14 cellular contexts compared by ENCODE assay signal in genomic region chr1:230090194-230090711, GRCh38. TPM values are rescaled to one million over a fixed set of nuclear protein-coding genes. Genes with fewer than 3 reads are reported as not detected.
DNase-seq lines count a peak whose midpoint lies in the region; ATAC-seq, FAIRE-seq and TF ChIP-seq lines count a peak whose summit lies in the region.
"Had no signal": no experiment of that assay in that cellular context is flagged by ENCODE, and none has a peak within 500 bp of the region (broad histone marks: within the 10 kb centered on the region; RNA-seq: fewer than 3 reads in every experiment).

No MANE protein-coding gene starts in this region.

- FAIRE-seq in K562 (lab: Jason Lieb, UNC), result no peak
- peak; percentile 70 for FAIRE-seq in HepG2 (lab: Jason Lieb, UNC)
- no peak for FAIRE-seq in small intestine (lab: Jason Lieb, UNC)

- CTCF ChIA-PET in K562 (lab: Yijun Ruan, JAX; ENCODE audit: low intra/inter-chr PET ratio), result no interaction called here
- CTCF ChIA-PET in HepG2 (lab: Yijun Ruan, JAX; ENCODE audit: low intra/inter-chr PET ratio, low total read pairs), result no interaction called here

- H3K27me3 ChIP-seq in K562 (ENCODE audit: control insufficient read depth in 2 of 2, insufficient read depth in 2 of 2, low read length in 2 of 2), result no peaks in the 10 kb centered on the region
- no peaks in the 10 kb centered on the region for H3K27me3 ChIP-seq in HepG2 (ENCODE audit: control insufficient read depth in 1 of 2, insufficient read depth in 2 of 2, low read length in 2 of 2)
- no peaks in the 10 kb centered on the region for H3K27me3 ChIP-seq in MM.1S (replicated peaks; ENCODE audit: insufficient read depth, low read length)
- H3K27me3 ChIP-seq in small intestine (ENCODE audit: control insufficient read depth in 2 of 2, insufficient read depth in 2 of 2, low read length in 2 of 2), result no peaks in the 10 kb centered on the region
- H3K27me3 ChIP-seq: suprapubic skin had no signal

- no peak for DNase-seq in stimulated activated naive CD8-positive, alpha-beta T cell treated with anti-CD3 and anti-CD28 coated beads, Interleukin-15, amount 100 ng/mL, for 72 hours
- DNase-seq in K562 (ENCODE audit: extremely low read depth in 1 of 4, low spot score in 3 of 4), result no peak
- DNase-seq in HepG2 (ENCODE audit: low spot score), result peak; percentile 53
- no peak for DNase-seq in GF-D8 (lab: John Stamatoyannopoulos, UW)
- no peak for DNase-seq in MM.1S
- DNase-seq in small intestine, result no peak
- DNase-seq: ACHN; activated CD4-positive, alpha-beta T cell treated with anti-CD3 and anti-CD28 coated beads, Interleukin-2, amount 50 U/mL, for 48 hours; activated naive CD4-positive, alpha-beta T cell treated with anti-CD3 and anti-CD28 coated beads, Interleukin-2, amount 50 U/mL, for 16 hours; NCI-H1092 treated with DMSO at 0.1 percent for 48 hours; NCI-H524 had no signal

- H3K4me1 Mint-ChIP-seq in stimulated activated naive CD8-positive, alpha-beta T cell treated with anti-CD3 and anti-CD28 coated beads, Interleukin-15, Interleukin-2, amounts not matched to agents 100 ng/mL and 50 ng/mL, for 24 hours (ENCODE audit: low read depth), result peaks cover 47% of the 10 kb centered on the region
- peaks cover 62% of the 10 kb centered on the region for H3K4me1 Mint-ChIP-seq in stimulated activated naive CD8-positive, alpha-beta T cell treated with anti-CD3 and anti-CD28 coated beads, Interleukin-15, amount 100 ng/mL, for 72 hours

- TF ChIP-seq EP300 in K562 (IDR thresholded peaks at IDR 0.05; ENCODE audit: low read length), result no peak
- peak in 1 of 2 experiments; percentile 56; a peak in 1 of 4 replicates for TF ChIP-seq EP300 in HepG2 (IDR thresholded peaks at IDR 0.05; ENCODE audit: low read depth in 2 of 2, low read length in 2 of 2)
- no peak for TF ChIP-seq EP300 in HepG2 (CRISPR knock-in tag; IDR thresholded peaks at IDR 0.05; ENCODE audit: borderline replicate concordance)

- TF ChIP-seq POLR2A in K562 (conservative IDR thresholded peaks at IDR 0.05), result no peak
- no peak for TF ChIP-seq POLR2A in HepG2 (IDR thresholded peaks at IDR 0.05; ENCODE audit: insufficient read depth in 1 of 2, low read depth in 2 of 2, low read length in 2 of 2)

- H2AFZ ChIP-seq in K562 (ENCODE audit: low read depth, low read length), result no peak overlapping the region
- no peak overlapping the region for H2AFZ ChIP-seq in HepG2 (ENCODE audit: low read length)
- no peak overlapping the region for H2AFZ ChIP-seq in MM.1S (ENCODE audit: low read length)

- peaks cover 52% of the 10 kb centered on the region for H3K36me3 Mint-ChIP-seq in stimulated activated naive CD8-positive, alpha-beta T cell treated with anti-CD3 and anti-CD28 coated beads, Interleukin-15, Interleukin-2, amounts not matched to agents 100 ng/mL and 50 ng/mL, for 24 hours (ENCODE audit: low read depth)

- H4K20me1 ChIP-seq in K562 (replicated peaks; ENCODE audit: control insufficient read depth, insufficient read depth, low read length) (peaks cover 31% of the 10 kb centered on the region), HepG2 (ENCODE audit: insufficient read depth, low read length) (peaks cover 5% of the 10 kb centered on the region), MM.1S (ENCODE audit: insufficient read depth, low read length) (no peaks in the 10 kb centered on the region)

- no peaks in the 10 kb centered on the region for H3K9me2 ChIP-seq in MM.1S (replicated peaks; ENCODE audit: insufficient read depth, low read length)

- BruUV-seq in K562 (replicated peaks; lab: Mats Ljungman, UMichigan) (no TSS peak), HepG2 (replicated peaks; lab: Mats Ljungman, UMichigan) (no TSS peak)

- no peaks in the 10 kb centered on the region for H3K9me1 ChIP-seq in K562 (ENCODE audit: control insufficient read depth, insufficient read depth, low read length)

- H3K27ac Mint-ChIP-seq in stimulated activated naive CD8-positive, alpha-beta T cell treated with anti-CD3 and anti-CD28 coated beads, Interleukin-15, Interleukin-2, amounts not matched to agents 100 ng/mL and 50 ng/mL, for 24 hours, result peak overlapping the region; percentile 31
- H3K27ac Mint-ChIP-seq in stimulated activated naive CD8-positive, alpha-beta T cell treated with anti-CD3 and anti-CD28 coated beads, Interleukin-15, amount 100 ng/mL, for 72 hours, result no peak overlapping the region

- H3K36me3 ChIP-seq in K562 (ENCODE audit: control insufficient read depth, insufficient read depth, low read length), result peaks cover 38% of the 10 kb centered on the region
- peaks cover 3 to 6% of the 10 kb centered on the region in 2 experiments; a peak in 2 of 5 replicates for H3K36me3 ChIP-seq in HepG2 (replicated peaks in 1 of 2; ENCODE audit: control insufficient read depth in 1 of 2, insufficient read depth in 2 of 2, low read length in 2 of 2)
- no peaks in the 10 kb centered on the region for H3K36me3 ChIP-seq in MM.1S (replicated peaks; ENCODE audit: insufficient read depth, low read length)
- H3K36me3 ChIP-seq in small intestine (ENCODE audit: control insufficient read depth in 2 of 2, insufficient read depth in 2 of 2, low read length in 2 of 2), result no peaks in the 10 kb centered on the region
- H3K36me3 ChIP-seq: suprapubic skin had no signal

- no peaks in the 10 kb centered on the region for H3F3A ChIP-seq in MM.1S (ENCODE audit: insufficient read depth, low read length)

- intact Hi-C loops in K562 (cut with micrococcal nuclease) (no loop called here), HepG2 (cut with micrococcal nuclease; ENCODE audit: unreplicated experiment) (loop anchor here (1.0 kb wide), 1 partner anchor 14 kb away; no protein-coding TSS in a partner anchor)

- H3K4me1 ChIP-seq in K562 (replicated peaks in 1 of 2; ENCODE audit: control insufficient read depth in 2 of 2, insufficient read depth in 2 of 2, low read length in 2 of 2), result peaks cover 20 to 31% of the 10 kb centered on the region in 2 experiments
- peaks cover 16% of the 10 kb centered on the region for H3K4me1 ChIP-seq in HepG2 (ENCODE audit: insufficient read depth, low read length)
- peaks cover 2% of the 10 kb centered on the region; the same call in 1 of the 2 replicates for H3K4me1 ChIP-seq in MM.1S (ENCODE audit: low read length)
- H3K4me1 ChIP-seq in small intestine (ENCODE audit: control insufficient read depth in 2 of 2, insufficient read depth in 1 of 2, low read depth in 1 of 2, low read length in 1 of 2), result no peaks in the 10 kb centered on the region

- H3K27me3 Mint-ChIP-seq in stimulated activated naive CD8-positive, alpha-beta T cell treated with anti-CD3 and anti-CD28 coated beads, Interleukin-15, Interleukin-2, amounts not matched to agents 100 ng/mL and 50 ng/mL, for 24 hours, result no peaks in the 10 kb centered on the region
- no peaks in the 10 kb centered on the region for H3K27me3 Mint-ChIP-seq in stimulated activated naive CD8-positive, alpha-beta T cell treated with anti-CD3 and anti-CD28 coated beads, Interleukin-15, amount 100 ng/mL, for 72 hours

- 53% methylated on average over 6 of the region's 6 CpGs for WGBS in K562 (ENCODE audit: insufficient coverage, low coverage, missing lambda C conversion rate)
- WGBS in HepG2 (ENCODE audit: low lambda C conversion rate), result 30% methylated on average over 6 of the region's 6 CpGs
- WGBS in small intestine, 3 donors, result 67 to 71% (median 68%) methylated on average over 6 of the region's 6 CpGs

- H3K27ac ChIP-seq in K562 (ENCODE audit: extremely low read depth, low read depth, low read length) (no peak overlapping the region), HepG2 (ENCODE audit: extremely low read length, insufficient read depth, low read length) (no peak overlapping the region), MM.1S (ENCODE audit: low read length) (no peak overlapping the region), small intestine (ENCODE audit: low read depth in 1 of 2, low read length in 1 of 2) (no peak overlapping the region)
- H3K27ac ChIP-seq: suprapubic skin had no signal

- H3K4me2 ChIP-seq in K562 (ENCODE audit: insufficient read depth, low read length) (no peak overlapping the region), HepG2 (ENCODE audit: low read depth, low read length) (peak overlapping the region; percentile 28; the same call in 1 of the 2 replicates), MM.1S (ENCODE audit: low read depth, low read length) (no peak overlapping the region)

- H3K9ac ChIP-seq in K562 (ENCODE audit: insufficient read depth in 1 of 2, low read depth in 2 of 2, low read length in 2 of 2) (no peak overlapping the region), HepG2 (ENCODE audit: insufficient read depth, low read depth, low read length) (no peak overlapping the region), MM.1S (ENCODE audit: low read length) (no peak overlapping the region)

- ATAC-seq in stimulated activated naive CD8-positive, alpha-beta T cell treated with anti-CD3 and anti-CD28 coated beads, Interleukin-15, amount 100 ng/mL, for 72 hours, result no peak
- ATAC-seq in K562 (no peak), HepG2 (peak; percentile 70), GM19467 (IDR thresholded peaks at IDR 0.05; ENCODE audit: unreplicated experiment) (no peak)

- H3K4me3 ChIP-seq in K562 (no peak overlapping the region), HepG2 (replicated peaks in 1 of 3; ENCODE audit: insufficient read depth in 1 of 3, low read depth in 2 of 3, low read length in 3 of 3) (no peak overlapping the region), MM.1S (ENCODE audit: low read length) (no peak overlapping the region), small intestine (ENCODE audit: low read depth in 1 of 2, low read length in 2 of 2) (no peak overlapping the region)
- H3K4me3 ChIP-seq: suprapubic skin had no signal

- TF ChIP-seq RAD21 in K562 (CRISPR knock-in tag; conservative IDR thresholded peaks at IDR 0.05 in 1 of 2, IDR thresholded peaks at IDR 0.05 in 1 of 2) (no peak), HepG2 (CRISPR knock-in tag; IDR thresholded peaks at IDR 0.05) (no peak)

- POLR2A ChIA-PET in K562 (lab: Yijun Ruan, JAX) (interaction anchor here (0.6 to 0.9 kb wide), 3 partner anchors 9 to 553 kb away, joined by 3 to 4 read pairs (median 3); no protein-coding TSS in a partner anchor), HepG2 (lab: Yijun Ruan, JAX) (interaction anchor here (0.7 to 1.9 kb wide), 4 partner anchors 14 to 69 kb away, joined by 3 to 13 read pairs (median 4); no protein-coding TSS in a partner anchor)

- H3K9me3 Mint-ChIP-seq in stimulated activated naive CD8-positive, alpha-beta T cell treated with anti-CD3 and anti-CD28 coated beads, Interleukin-15, Interleukin-2, amounts not matched to agents 100 ng/mL and 50 ng/mL, for 24 hours, result no peaks in the 10 kb centered on the region
- no peaks in the 10 kb centered on the region for H3K9me3 Mint-ChIP-seq in stimulated activated naive CD8-positive, alpha-beta T cell treated with anti-CD3 and anti-CD28 coated beads, Interleukin-15, amount 100 ng/mL, for 72 hours

- H3K4me3 Mint-ChIP-seq in stimulated activated naive CD8-positive, alpha-beta T cell treated with anti-CD3 and anti-CD28 coated beads, Interleukin-15, Interleukin-2, amounts not matched to agents 100 ng/mL and 50 ng/mL, for 24 hours, result no peak overlapping the region
- no peak overlapping the region for H3K4me3 Mint-ChIP-seq in stimulated activated naive CD8-positive, alpha-beta T cell treated with anti-CD3 and anti-CD28 coated beads, Interleukin-15, amount 100 ng/mL, for 72 hours

- in situ Hi-C loops in K562 (cut with MboI), result no loop called here
- in situ Hi-C loops in HepG2 (cut with HindIII; ENCODE audit: extremely low pct_ligation_motif_present, low pct_unique_long_range_greater_than_20kb), result no loop called here

- H3K79me2 ChIP-seq in K562 (ENCODE audit: control insufficient read depth, insufficient read depth, low read length), result peaks cover 90% of the 10 kb centered on the region
- peaks cover 47% of the 10 kb centered on the region for H3K79me2 ChIP-seq in HepG2 (ENCODE audit: insufficient read depth, low read length)
- peaks cover 96% of the 10 kb centered on the region for H3K79me2 ChIP-seq in MM.1S (ENCODE audit: low read length)

- TF ChIP-seq CTCF in K562 (IDR thresholded peaks at IDR 0.05 in 2 of 3, conservative IDR thresholded peaks at IDR 0.05 in 1 of 3; ENCODE audit: insufficient read depth in 2 of 3, low read depth in 1 of 3, low read length in 3 of 3) (no peak), HepG2 (CRISPR knock-in tag; IDR thresholded peaks at IDR 0.05) (no peak), MM.1S (IDR thresholded peaks at IDR 0.05; ENCODE audit: low read length) (no peak)

- H3K9me3 ChIP-seq in K562 (replicated peaks; ENCODE audit: control insufficient read depth, insufficient read depth, low read depth, low read length) (no peaks in the 10 kb centered on the region), HepG2 (ENCODE audit: low read length) (no peaks in the 10 kb centered on the region), MM.1S (replicated peaks; ENCODE audit: insufficient read depth, low read length) (no peaks in the 10 kb centered on the region), small intestine (ENCODE audit: control insufficient read depth, low read depth) (no peaks in the 10 kb centered on the region)
- H3K9me3 ChIP-seq: suprapubic skin had no signal

RNA-seq across cellular contexts. Expression of gene GALNT2, which starts 23.2 kb away (rescaled TPM):
- total RNA-seq in K562 (2011; cell fraction: chromatin; rRNA removed; ENCODE audit: low replicate concordance), result 96.1 and 131 TPM in 2 replicates
- total RNA-seq in K562 (2011; cell fraction: nucleolus; rRNA removed), result 139 and 145 TPM in 2 replicates
- total RNA-seq in K562 (2011; cell fraction: nucleoplasm; rRNA removed), result 159 and 198 TPM in 2 replicates
- total RNA-seq in K562 (2014; rRNA removed) (51.9 and 66.5 TPM in 2 replicates), K562 (2014; rRNA removed; fragmentation: Illumina TruSeq; extraction: Trizol) (33.3 and 34.6 TPM in 2 replicates), K562 (2015; rRNA removed; fragmentation: Illumina TruSeq; extraction: Trizol) (54.6 and 56.7 TPM in 2 replicates), K562 (2021) (98.2 and 106 TPM in 2 replicates), HepG2 (2016; rRNA removed; fragmentation: Illumina TruSeq; extraction: Trizol) (18.1 and 39.6 TPM in 2 replicates)
- polyA plus RNA-seq in K562 (2011; rRNA removed) (37.2 and 41.8 TPM in 2 replicates), K562 (2014; fragmentation: Illumina TruSeq; extraction: Trizol) (58.5 and 67.9 TPM in 2 replicates), K562 (2014; fragmentation: Nextera tagmentation; extraction: Ambion mirVana) (1 to 10 TPM; 1.6 to 1.8 TPM), K562 (2014; rRNA removed) (66.9 and 67.9 TPM in 2 replicates), HepG2 (2011; rRNA removed) (39.3 and 44.2 TPM in 2 replicates), small intestine (10 to 100 TPM; 10.8 to 33.9 (median 12.7) TPM)
- 53.2 and 59.2 TPM in 2 replicates for polyA plus RNA-seq in K562 (2011; cell fraction: cytosol; rRNA removed)
- 54.3 and 75.7 TPM in 2 replicates for polyA plus RNA-seq in K562 (2011; cell fraction: nucleus; rRNA removed)
- 75.0 and 88.5 TPM in 2 replicates for polyA plus RNA-seq in K562 (2012)
- polyA minus RNA-seq in K562 (2011; rRNA and poly(A)+ RNA removed), result 34.0 and 50.2 TPM in 2 replicates
- 40.9 and 44.3 TPM in 2 replicates for polyA minus RNA-seq in K562 (2011; cell fraction: cytosol; rRNA and poly(A)+ RNA removed)
- polyA minus RNA-seq in K562 (2011; cell fraction: nucleus; rRNA and poly(A)+ RNA removed), result 25.2 and 30.3 TPM in 2 replicates
- 5.4 TPM in 2 replicates for total RNA-seq in HepG2 (2016; cell fraction: cytosol; rRNA removed; fragmentation: Illumina TruSeq; extraction: Trizol; ENCODE audit: low read depth)
- total RNA-seq in HepG2 (2016; cell fraction: insoluble cytoplasmic fraction; rRNA removed; fragmentation: Illumina TruSeq; extraction: Trizol), result 15.0 and 40.1 TPM in 2 replicates
- 12.5 and 13.0 TPM in 2 replicates for total RNA-seq in HepG2 (2016; cell fraction: membrane; rRNA removed; fragmentation: Illumina TruSeq; extraction: Trizol)
- total RNA-seq in HepG2 (2016; cell fraction: nucleus; rRNA removed; fragmentation: Illumina TruSeq; extraction: Trizol), result 37.9 and 44.3 TPM in 2 replicates
- 49.4 and 53.3 TPM in 2 replicates for polyA plus RNA-seq in HepG2 (2011; cell fraction: cytosol; rRNA removed)
- 41.5 and 42.3 TPM in 2 replicates for polyA plus RNA-seq in HepG2 (2011; cell fraction: nucleus; rRNA removed)
- polyA plus RNA-seq in HepG2 (2012), result 62.4 and 72.1 TPM in 2 replicates
- 5.6 and 5.7 TPM in 2 replicates for polyA plus RNA-seq in HepG2 (2016; cell fraction: cytosol; fragmentation: Illumina TruSeq; extraction: Trizol; ENCODE audit: low read depth)
- 17.3 and 20.6 TPM in 2 replicates for polyA plus RNA-seq in HepG2 (2016; cell fraction: insoluble cytoplasmic fraction; fragmentation: Illumina TruSeq; extraction: Trizol; ENCODE audit: low read depth)
- polyA plus RNA-seq in HepG2 (2016; cell fraction: membrane; fragmentation: Illumina TruSeq; extraction: Trizol; ENCODE audit: low read depth), result 9.2 TPM in 2 replicates
- polyA plus RNA-seq in HepG2 (2016; cell fraction: nucleus; fragmentation: Illumina TruSeq; extraction: Trizol; ENCODE audit: insufficient read depth, low read depth), result 63.7 and 66.5 TPM in 2 replicates
- polyA minus RNA-seq in HepG2 (2011; rRNA and poly(A)+ RNA removed; ENCODE audit: low replicate concordance), result 56.6 and 150 TPM in 2 replicates
- polyA minus RNA-seq in HepG2 (2011; cell fraction: cytosol; rRNA and poly(A)+ RNA removed), result 31.7 and 33.5 TPM in 2 replicates
- 30.0 and 30.1 TPM in 2 replicates for polyA minus RNA-seq in HepG2 (2011; cell fraction: nucleus; rRNA and poly(A)+ RNA removed)
